Comparison of ENCODE assay signal across 8 cellular contexts in the genomic region with DNA sequence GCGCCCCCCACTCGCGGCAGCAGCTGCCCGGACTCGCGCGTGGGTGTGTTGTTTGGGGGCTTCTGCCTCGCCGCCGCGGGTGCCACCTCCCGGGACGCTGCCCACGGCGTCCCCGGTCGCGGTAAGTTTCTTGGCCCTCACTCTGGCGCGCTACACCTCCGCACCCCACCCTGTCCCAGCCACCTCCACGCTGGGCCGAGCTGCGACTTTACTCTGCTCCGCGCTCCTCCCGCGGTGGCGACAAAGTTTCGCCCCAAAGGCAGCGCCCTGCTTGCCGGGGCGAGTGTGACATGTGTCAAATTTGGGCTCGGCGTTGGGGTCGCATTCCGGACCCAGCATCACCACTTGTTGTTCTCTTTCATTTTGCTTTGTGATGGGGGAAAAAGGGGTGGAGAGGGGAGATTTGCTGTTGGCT.
DNase-seq lines count a peak whose midpoint lies in the region; ATAC-seq and TF ChIP-seq lines count a peak whose summit lies in the region.

No MANE protein-coding gene starts in this region.

- H3K9me3 ChIP-seq in HUES48 (ENCODE audit: control insufficient read depth, insufficient read depth, low read length), result no peaks in the 10 kb centered on the region
- H3K9me3 ChIP-seq in suprapubic skin, result no peaks in the 10 kb centered on the region

- no peak overlapping the region for H3K27ac ChIP-seq in HUES48 (ENCODE audit: low read depth, low read length)
- peak overlapping the region; percentile 90 for H3K27ac ChIP-seq in suprapubic skin

- DNase-seq in DMS53 (lab: John Stamatoyannopoulos, UW) (peak; percentile 80), T47D (ENCODE audit: low read depth in 1 of 2, low spot score in 1 of 2) (peak; percentile 36 to 73), left colon (peak; percentile 41 to 59), suprapubic skin (ENCODE audit: low spot score in 2 of 2) (peak; percentile 71 to 78), activated gamma-delta T cell treated with Interleukin-2 at 50 U/mL for 16 hours (no peak)

- TF ChIP-seq CTCF in suprapubic skin (IDR thresholded peaks at IDR 0.05), result no peak

- H3K9ac ChIP-seq in HUES48 (ENCODE audit: low read depth, low read length), result no peak overlapping the region

- intact Hi-C loops in left colon (cut with DNase I, micrococcal nuclease), result loop anchor here in 1 of 2 donors (5.0 to 10.0 kb wide), 2 partner anchors 331 to 558 kb away; no protein-coding TSS in a partner anchor

- TF ChIP-seq EP300 in suprapubic skin (IDR thresholded peaks at IDR 0.05), result no peak

- in situ Hi-C loops in T47D (cut with HindIII; ENCODE audit: low pct_unique_long_range_greater_than_20kb, low sequenced_read_pairs), result no loop called here

- H3K27me3 ChIP-seq in HUES48 (ENCODE audit: control insufficient read depth, insufficient read depth, low read length), result peaks cover 89% of the 10 kb centered on the region
- peaks cover 41% of the 10 kb centered on the region for H3K27me3 ChIP-seq in suprapubic skin

- H3K4me3 ChIP-seq in HUES48 (ENCODE audit: low read depth, low read length) (peak overlapping the region; percentile 84), suprapubic skin (peak overlapping the region; percentile 75)

- peak; percentile 25 for ATAC-seq in left colon
- ATAC-seq in HG03039 (IDR thresholded peaks at IDR 0.05; ENCODE audit: unreplicated experiment), result no peak
- no peak for ATAC-seq in GM18861 (IDR thresholded peaks at IDR 0.05; ENCODE audit: unreplicated experiment)

- TF ChIP-seq POLR2A in suprapubic skin (IDR thresholded peaks at IDR 0.05), result no peak

- no peaks in the 10 kb centered on the region for H3K36me3 ChIP-seq in HUES48 (ENCODE audit: control insufficient read depth, insufficient read depth, low read length)
- no peaks in the 10 kb centered on the region for H3K36me3 ChIP-seq in suprapubic skin

- WGBS in suprapubic skin, result under 1% methylated on average over 14 of the region's 37 CpGs

- H3K4me1 ChIP-seq in HUES48 (ENCODE audit: control insufficient read depth, insufficient read depth, low read length) (peaks cover 24% of the 10 kb centered on the region), suprapubic skin (peaks cover 52% of the 10 kb centered on the region)
